In genomic region chr5:115068239-115069086, GRCh38 we compare ENCODE assay signal across 1 cellular context.
TF ChIP-seq lines count a peak whose summit lies in the region.

No MANE protein-coding gene starts in this region.

TF ChIP-seq in HCT116, 20 proteins besides CTCF, POLR2A, EP300 and RAD21 (continued from another document):
- TF ChIP-seq ZBTB33 (IDR thresholded peaks at IDR 0.05; ENCODE audit: extremely low read depth, insufficient replicate concordance, low read length) (no peak), SRF (IDR thresholded peaks at IDR 0.05; ENCODE audit: low read depth) (no peak), ZNF274 (IDR thresholded peaks at IDR 0.05; ENCODE audit: low read depth, low read length) (no peak), EZH2phosphoT487 (IDR thresholded peaks at IDR 0.05; ENCODE audit: borderline replicate concordance) (no peak), ATF3 (IDR thresholded peaks at IDR 0.05) (no peak), ZFX (IDR thresholded peaks at IDR 0.05) (no peak), MAX (IDR thresholded peaks at IDR 0.05) (no peak), JUND (IDR thresholded peaks at IDR 0.05) (no peak), SP1 (IDR thresholded peaks at IDR 0.05; ENCODE audit: low read depth) (no peak), EGR1 (IDR thresholded peaks at IDR 0.05; ENCODE audit: low read depth) (no peak), POLR2AphosphoS5 (IDR thresholded peaks at IDR 0.05; ENCODE audit: low read depth, low read length) (no peak), CEBPB (IDR thresholded peaks at IDR 0.05; ENCODE audit: low read depth) (no peak), TCF7L2 (IDR thresholded peaks at IDR 0.05; ENCODE audit: borderline replicate concordance, extremely low read depth, insufficient read depth, insufficient read length) (no peak), FOSL1 (IDR thresholded peaks at IDR 0.05; ENCODE audit: low read depth) (no peak)
